In the genomic region with DNA sequence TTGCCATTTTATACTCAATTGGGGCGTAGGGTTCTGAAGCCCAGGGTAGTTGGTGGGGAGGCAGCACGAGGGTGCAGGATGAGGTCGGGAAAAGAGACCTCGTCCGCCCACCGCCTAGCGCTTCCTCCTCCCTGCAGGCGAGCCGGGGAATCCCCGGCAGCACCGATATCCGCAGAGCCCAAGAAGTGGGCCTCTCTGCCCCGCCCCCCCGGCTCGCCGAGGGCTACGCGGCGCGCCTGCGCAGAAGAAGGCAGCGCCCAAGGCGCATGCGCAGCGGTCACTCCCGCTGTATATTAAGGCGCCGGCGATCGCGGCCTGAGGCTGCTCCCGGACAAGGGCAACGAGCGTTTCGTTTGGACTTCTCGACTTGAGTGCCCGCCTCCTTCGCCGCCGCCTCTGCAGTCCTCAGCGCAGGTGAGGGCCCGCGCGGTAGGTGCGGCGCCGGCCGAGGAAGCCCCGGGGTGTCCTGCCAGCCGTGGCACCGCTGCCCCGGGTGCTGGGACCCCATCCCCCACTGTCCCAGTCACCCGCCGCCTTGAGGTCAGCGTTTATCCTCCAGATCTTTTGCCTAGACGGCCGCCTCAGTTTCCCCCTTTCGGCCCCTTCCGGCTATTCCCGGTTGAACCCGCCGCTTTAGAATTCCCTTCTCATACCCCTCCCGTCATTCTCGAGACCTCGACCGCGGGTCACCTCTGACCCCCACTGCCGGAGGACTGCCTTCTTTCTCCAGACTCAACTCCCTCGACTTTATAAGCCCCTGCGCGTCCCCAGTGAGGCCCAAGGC, we compare ENCODE assay signal across 8 cellular contexts. TPM values are rescaled to one million over a fixed set of nuclear protein-coding genes. Genes with fewer than 3 reads are reported as not detected.
A peak's percentile ranks its signal among the peaks of the same experiment; 100 is the strongest.
DNase-seq lines count a peak whose midpoint lies in the region; ATAC-seq lines count a peak whose summit lies in the region.

A gene (plus strand): TSS at position 319 of the 784 bp plus-strand sequence. CDS start 1,082 bp downstream, outside the sequence.

- POLR2A ChIA-PET in CD8-positive, alpha-beta memory T cell (lab: Charles Lee) = interaction anchor here (0.6 to 1.3 kb wide), 2 partner anchors 44 to 214 kb away, joined by 3 to 5 read pairs; a partner anchor contains a TSS

- peaks cover 36 to 57% (median 54%) of the 10 kb centered on the region in 3 donors for H3K4me1 Mint-ChIP-seq in CD8-positive, alpha-beta memory T cell

- H3K27me3 Mint-ChIP-seq in CD8-positive, alpha-beta memory T cell = peaks cover 0 to 1% of the 10 kb centered on the region in 2 donors

- H3K36me3 ChIP-seq in CD8-positive, alpha-beta memory T cell (ENCODE audit: insufficient read depth, low read length) = peaks cover 11% of the 10 kb centered on the region

- peak; percentile 93 to 95 (median 94) for DNase-seq in CD8-positive, alpha-beta memory T cell
- DNase-seq in HK-2 (ENCODE audit: unreplicated experiment) = peak; percentile 89
- peak; percentile 75 for DNase-seq in NK-92 (lab: John Stamatoyannopoulos, UW; ENCODE audit: unreplicated experiment)
- peak; percentile 70 to 92 for DNase-seq in activated CD8-positive, alpha-beta memory T cell treated with anti-CD3 and anti-CD28 coated beads for 1 hour (ENCODE audit: extremely low read depth in 1 of 2, low read depth in 1 of 2)
- DNase-seq in effector CD8-positive, alpha-beta T cell (lab: John Stamatoyannopoulos, UW) = peak; percentile 92
- peak; percentile 89 to 91 for DNase-seq in lung microvascular endothelial cell (ENCODE audit: low read depth in 2 of 2)
- DNase-seq in stimulated activated CD4-positive, alpha-beta T cell treated with anti-CD3 and anti-CD28 coated beads, TNF-alpha, amount 100 ng/mL, for 48 hours (ENCODE audit: low read depth in 3 of 3) = peak; percentile 84 to 94 (median 86)

- CTCF ChIA-PET in CD8-positive, alpha-beta memory T cell (lab: Charles Lee) = interaction anchor here (0.9 to 2.5 kb wide), 3 partner anchors 22 to 141 kb away, joined by 3 to 8 read pairs (median 4); no protein-coding TSS in a partner anchor

- H3K36me3 Mint-ChIP-seq in CD8-positive, alpha-beta memory T cell = peaks cover 2 to 33% (median 4%) of the 10 kb centered on the region in 3 donors

- H3K27ac ChIP-seq in CD8-positive, alpha-beta memory T cell (ENCODE audit: low read depth, low read length) = peak within 1 kb of the TSS; percentile 78

- peaks cover 33% of the 10 kb centered on the region for H3K4me1 ChIP-seq in CD8-positive, alpha-beta memory T cell (ENCODE audit: insufficient read depth, low read length)

- no peaks in the 10 kb centered on the region for H3K9me3 Mint-ChIP-seq in CD8-positive, alpha-beta memory T cell

- peak; percentile 88 for ATAC-seq in GM19452 (IDR thresholded peaks at IDR 0.05; ENCODE audit: unreplicated experiment)

- H3K27ac Mint-ChIP-seq in CD8-positive, alpha-beta memory T cell = peak within 1 kb of the TSS; percentile 87 to 98 (median 96)

- H3K4me3 ChIP-seq in CD8-positive, alpha-beta memory T cell (ENCODE audit: low read length) = peak within 1 kb of the TSS; percentile 95

- no peaks in the 10 kb centered on the region for H3K9me3 ChIP-seq in CD8-positive, alpha-beta memory T cell (ENCODE audit: low read length)

- H3K4me3 Mint-ChIP-seq in CD8-positive, alpha-beta memory T cell = peak within 1 kb of the TSS; percentile 86 to 99 (median 97)

- no peaks in the 10 kb centered on the region for H3K27me3 ChIP-seq in CD8-positive, alpha-beta memory T cell (ENCODE audit: insufficient read depth, low read length, poor library complexity, severe bottlenecking)

RNA-seq across cellular contexts. Expression of the gene that starts here (rescaled TPM):
- 10 to 100 TPM; 72.2 to 73.0 TPM for total RNA-seq in CD8-positive, alpha-beta memory T cell
- 32.9 TPM for polyA plus RNA-seq in CD8-positive, alpha-beta memory T cell
- total RNA-seq in lung microvascular endothelial cell = 28.4 and 35.5 TPM in 2 replicates

Comparison
In these comparisons a context has a peak if more than half of its experiments do, and no peak if none do; other contexts are left out.
1. Peak in every context shown above with its lines: DNase-seq, ATAC-seq, H3K4me3 ChIP-seq and H3K27ac ChIP-seq.